9 cellular contexts compared by ENCODE assay signal in genomic region chr9:109143881-109144562, GRCh38. TPM values are rescaled to one million over a fixed set of nuclear protein-coding genes. Genes with fewer than 3 reads are reported as not detected.
DNase-seq lines count a peak whose midpoint lies in the region; ATAC-seq and TF ChIP-seq lines count a peak whose summit lies in the region.
"Had no signal": no experiment of that assay in that cellular context is flagged by ENCODE, and none has a peak within 500 bp of the region (broad histone marks: within the 10 kb centered on the region; RNA-seq: fewer than 3 reads in every experiment).

No MANE protein-coding gene starts in this region.

- DNase-seq in DMS 273 (lab: John Stamatoyannopoulos, UW; ENCODE audit: unreplicated experiment) = peak; percentile 61
- peak; percentile 38 for DNase-seq in epithelial cell of esophagus (ENCODE audit: low read depth)
- no peak for DNase-seq in tibial artery
- DNase-seq in prostate gland (ENCODE audit: low spot score) = no peak
- DNase-seq in Right ventricle myocardium superior = no peak

- no peak overlapping the region for H3K4me3 ChIP-seq in OCI-LY1 (ENCODE audit: low read depth, low read length, poor library complexity, severe bottlenecking)
- H3K4me3 ChIP-seq in epithelial cell of esophagus (ENCODE audit: low read length) = no peak overlapping the region
- no peak overlapping the region for H3K4me3 ChIP-seq in tibial artery
- no peak overlapping the region for H3K4me3 ChIP-seq in prostate gland

- TF ChIP-seq CTCF in OCI-LY1 (IDR thresholded peaks at IDR 0.05; ENCODE audit: low read length) (peak; percentile 32; the same call in 1 of the 2 replicates), epithelial cell of esophagus (IDR thresholded peaks at IDR 0.05; ENCODE audit: insufficient read depth, low read depth, low read length, missing control alignments) (peak; percentile 48), tibial artery (IDR thresholded peaks at IDR 0.05) (no peak), prostate gland (IDR thresholded peaks at IDR 0.05) (no peak)

- H3K27me3 ChIP-seq in OCI-LY1 (ENCODE audit: insufficient read depth, low read length) (no peaks in the 10 kb centered on the region), tibial artery (no peaks in the 10 kb centered on the region), prostate gland (replicated peaks; ENCODE audit: insufficient read depth) (no peaks in the 10 kb centered on the region)

- intact Hi-C loops in tibial artery (cut with DNase I; ENCODE audit: low total_unique reads) = no loop called here
- intact Hi-C loops in prostate gland (cut with DNase I) = no loop called here
- intact Hi-C loops in Right ventricle myocardium superior (cut with DNase I) = no loop called here

- no peaks in the 10 kb centered on the region for H3K9me2 ChIP-seq in OCI-LY1 (ENCODE audit: low read depth, low read length)

- WGBS in prostate gland = 85% methylated on average over 5 of the region's 5 CpGs

- H3K36me3 ChIP-seq in OCI-LY1 (ENCODE audit: insufficient read depth, low read length) (no peaks in the 10 kb centered on the region), tibial artery (no peaks in the 10 kb centered on the region), prostate gland (no peaks in the 10 kb centered on the region)

- no peaks in the 10 kb centered on the region for H4K20me1 ChIP-seq in OCI-LY1 (ENCODE audit: insufficient read depth, low read length)

- H3K27ac ChIP-seq in OCI-LY1 (ENCODE audit: low read depth, low read length, poor library complexity, severe bottlenecking) (no peak overlapping the region), tibial artery (no peak overlapping the region), prostate gland (no peak overlapping the region)
- H3K27ac ChIP-seq: parathyroid adenoma had no signal

- H3K9ac ChIP-seq in OCI-LY1 (ENCODE audit: low read length) = no peak overlapping the region
- H3K9ac ChIP-seq: parathyroid adenoma had no signal

- no peaks in the 10 kb centered on the region for H3K9me3 ChIP-seq in OCI-LY1 (ENCODE audit: low read length)
- no peaks in the 10 kb centered on the region for H3K9me3 ChIP-seq in tibial artery
- no peaks in the 10 kb centered on the region for H3K9me3 ChIP-seq in prostate gland

- no peaks in the 10 kb centered on the region for H3F3A ChIP-seq in OCI-LY1 (ENCODE audit: insufficient read depth, low read length)

- no peaks in the 10 kb centered on the region for H3K79me2 ChIP-seq in OCI-LY1 (ENCODE audit: insufficient read depth, low read length)
- H3K79me2 ChIP-seq: parathyroid adenoma had no signal

- peak; percentile 99 for ATAC-seq in GM18909 (IDR thresholded peaks at IDR 0.05; ENCODE audit: poor library complexity, unreplicated experiment)
- ATAC-seq in HG02981 (IDR thresholded peaks at IDR 0.05; ENCODE audit: unreplicated experiment) = peak; percentile 99
- ATAC-seq in Right ventricle myocardium superior (ENCODE audit: poor library complexity) = no peak

- no peak overlapping the region for H2AFZ ChIP-seq in OCI-LY1 (ENCODE audit: low read length)
- H2AFZ ChIP-seq: parathyroid adenoma had no signal

- H3K4me1 ChIP-seq in OCI-LY1 (ENCODE audit: insufficient read depth, low read length, severe bottlenecking) (no peaks in the 10 kb centered on the region), tibial artery (no peaks in the 10 kb centered on the region), prostate gland (replicated peaks) (no peaks in the 10 kb centered on the region)
- H3K4me1 ChIP-seq: parathyroid adenoma had no signal

- H3K4me2 ChIP-seq in OCI-LY1 (ENCODE audit: low read length) = no peak overlapping the region

- no peak for TF ChIP-seq POLR2A in prostate gland (IDR thresholded peaks at IDR 0.05)

RNA-seq across cellular contexts. Expression of gene FRRS1L, which starts 23.0 kb away (rescaled TPM):
- total RNA-seq in prostate gland = 10 to 100 TPM in 1 of 2 donors, 1 to 10 TPM in 1; 1.6 to 11.9 TPM
- total RNA-seq in Right ventricle myocardium superior = 1.2 TPM

RNA-seq across cellular contexts. Expression of gene TMEM245, which starts 24.3 kb away (rescaled TPM):
- 10 to 100 TPM; 57.7 to 82.1 TPM for total RNA-seq in prostate gland
- total RNA-seq in Right ventricle myocardium superior = 102 TPM

Comparison
In these comparisons a context has a peak if more than half of its experiments do, and no peak if none do; other contexts are left out.
1. DNase-seq: peak in DMS 273 (single experiment) and epithelial cell of esophagus (single experiment); none in tibial artery (0 of 2), prostate gland (single experiment) and Right ventricle myocardium superior (single experiment).
2. CTCF ChIP-seq: peak in OCI-LY1 (single experiment) and epithelial cell of esophagus (single experiment); none in tibial artery (0 of 2) and prostate gland (0 of 4).